7 cellular contexts compared by ENCODE assay signal in genomic region chr14:64983439-64984310, GRCh38. TPM values are rescaled to one million over a fixed set of nuclear protein-coding genes. Genes with fewer than 3 reads are reported as not detected.
DNase-seq lines count a peak whose midpoint lies in the region; ATAC-seq and TF ChIP-seq lines count a peak whose summit lies in the region.

No MANE protein-coding gene starts in this region.

- no peak overlapping the region for H3K27ac ChIP-seq in vagina

- H3K27me3 Mint-ChIP-seq in central memory CD8-positive, alpha-beta T cell, result peaks cover 9% of the 10 kb centered on the region

- H3K4me3 ChIP-seq in vagina, result peak overlapping the region; percentile 18 to 25

- H3K4me3 Mint-ChIP-seq in central memory CD8-positive, alpha-beta T cell, result peak overlapping the region; percentile 36

- H3K27ac Mint-ChIP-seq in central memory CD8-positive, alpha-beta T cell (ENCODE audit: low read depth), result no peak overlapping the region

- DNase-seq in DMS153 treated with DMSO at 0.1 percent for 48 hours (lab: John Stamatoyannopoulos, UW; ENCODE audit: unreplicated experiment) (peak; percentile 24), HT1080 (ENCODE audit: low read depth) (peak; percentile 37), RPMI8226 (peak; percentile 42), lung microvascular endothelial cell (ENCODE audit: low read depth in 2 of 2) (peak; percentile 69 to 74), vagina (ENCODE audit: extremely low spot score in 2 of 2) (no peak)
- no peak for DNase-seq in central memory CD8-positive, alpha-beta T cell (ENCODE audit: low spot score in 2 of 2)

- no peaks in the 10 kb centered on the region for H3K9me3 Mint-ChIP-seq in central memory CD8-positive, alpha-beta T cell

- H3K4me1 Mint-ChIP-seq in central memory CD8-positive, alpha-beta T cell, result peaks cover 22% of the 10 kb centered on the region

- peaks cover 23% of the 10 kb centered on the region for H3K4me1 ChIP-seq in vagina

- H3K9me3 ChIP-seq in vagina, result no peaks in the 10 kb centered on the region

- ATAC-seq in central memory CD8-positive, alpha-beta T cell (replicated peaks; ENCODE audit: extremely low read depth, poor library complexity, severe bottlenecking), result no peak
- no peak for ATAC-seq in HG02610 (IDR thresholded peaks at IDR 0.05; ENCODE audit: unreplicated experiment)

- H3K36me3 ChIP-seq in vagina, result no peaks in the 10 kb centered on the region

- no peak for TF ChIP-seq POLR2A in vagina (IDR thresholded peaks at IDR 0.05)

- peaks cover 5% of the 10 kb centered on the region for H3K36me3 Mint-ChIP-seq in central memory CD8-positive, alpha-beta T cell (ENCODE audit: insufficient read depth)

- intact Hi-C loops in vagina (cut with DNase I), result loop anchor here (10.0 kb wide), 2 partner anchors 151 to 841 kb away; no protein-coding TSS in a partner anchor

- TF ChIP-seq CTCF in vagina (IDR thresholded peaks at IDR 0.05), result peak; percentile 45 to 90 (median 50)

- H3K27me3 ChIP-seq in vagina, result no peaks in the 10 kb centered on the region

RNA-seq across cellular contexts. Expression of gene FNTB, which starts 3.0 kb away (rescaled TPM):
- total RNA-seq in HT1080 (2014; rRNA removed; shearing (Covaris generic)), result 12.0 and 17.2 TPM in 2 replicates
- polyA plus RNA-seq in HT1080 (2015; cell fraction: cytosol; rRNA removed), result 13.0 and 14.0 TPM in 2 replicates
- 24.8 and 31.2 TPM in 2 replicates for polyA plus RNA-seq in HT1080 (2015; cell fraction: nucleus; rRNA removed)
- total RNA-seq in lung microvascular endothelial cell, result 5.0 and 8.5 TPM in 2 replicates
- 13.3 TPM for total RNA-seq in vagina

RNA-seq across cellular contexts. Expression of gene RAB15, which starts 11.5 kb away (rescaled TPM):
- total RNA-seq in HT1080 (2014; rRNA removed; shearing (Covaris generic)), result 16.4 and 22.3 TPM in 2 replicates
- 6.7 and 7.1 TPM in 2 replicates for polyA plus RNA-seq in HT1080 (2015; cell fraction: cytosol; rRNA removed)
- polyA plus RNA-seq in HT1080 (2015; cell fraction: nucleus; rRNA removed), result 5.7 and 7.3 TPM in 2 replicates
- total RNA-seq in lung microvascular endothelial cell (4.6 and 6.5 TPM in 2 replicates), vagina (8.3 TPM)

RNA-seq across cellular contexts. Expression of gene GPX2, which starts 41.1 kb away (rescaled TPM):
- total RNA-seq in HT1080 (2014; rRNA removed; shearing (Covaris generic)), result not detected in 2 replicates
- not detected in 2 replicates for polyA plus RNA-seq in HT1080 (2015; cell fraction: cytosol; rRNA removed)
- not detected in 2 replicates for polyA plus RNA-seq in HT1080 (2015; cell fraction: nucleus; rRNA removed)
- total RNA-seq in lung microvascular endothelial cell (not detected in 2 replicates), vagina (77.3 TPM)

Comparison
In these comparisons a context has a peak if more than half of its experiments do, and no peak if none do; other contexts are left out.
1. DNase-seq: peak in DMS153 treated with DMSO at 0.1 percent for 48 hours (single experiment), HT1080 (single experiment), RPMI8226 (single experiment) and lung microvascular endothelial cell (2 of 2); none in central memory CD8-positive, alpha-beta T cell (0 of 2) and vagina (0 of 2).
2. RNA of gene GPX2, which starts 41.1 kb away (total RNA-seq): 77.3 TPM in vagina (single experiment); not detected in HT1080 and not detected in lung microvascular endothelial cell; every median in the first group is over 10 times any median in the second.